8 cellular contexts compared by ENCODE assay signal in genomic region chr5:126852104-126852531, GRCh38.
DNase-seq lines count a peak whose midpoint lies in the region; ATAC-seq and TF ChIP-seq lines count a peak whose summit lies in the region.

No MANE protein-coding gene starts in this region.

- peak in 1 of 2 donors; percentile 21 for DNase-seq in activated T-cell treated with anti-CD3 and anti-CD28 coated beads, Interleukin-2, amount 50 U/mL, for 72 hours
- DNase-seq in activated T-cell treated with anti-CD3 and anti-CD28 coated beads, Interleukin-2, amount 50 U/mL, for 48 hours = no peak
- DNase-seq in coronary artery (ENCODE audit: low spot score) (no peak), spleen (no peak), foreskin keratinocyte (no peak), HUDEP-2 (lab: John Stamatoyannopoulos, UW; ENCODE audit: unreplicated experiment in 76 of 76) (no peak)
- DNase-seq in stimulated activated CD4-positive, alpha-beta T cell treated with anti-CD3 and anti-CD28 coated beads, Interleukin-1b, Interleukin-23, amount 100 ng/mL, for 48 hours = no peak

- H3K36me3 Mint-ChIP-seq in activated T-cell treated with anti-CD3 and anti-CD28 coated beads, Interleukin-2, amount 50 U/mL, for 72 hours (ENCODE audit: insufficient read depth in 2 of 2) = peaks cover 9 to 22% of the 10 kb centered on the region in 2 donors

- WGBS in spleen, 5 donors = 32 to 54% (median 47%) methylated on average over 3 of the region's 3 CpGs

- intact Hi-C loops in spleen (cut with DNase I; ENCODE audit: low total_unique reads) = no loop called here

- no peaks in the 10 kb centered on the region for H3K9me3 ChIP-seq in spleen

- H3K4me3 ChIP-seq in coronary artery (peak overlapping the region; percentile 3), spleen (peak overlapping the region in 1 of 8 donors; percentile 11)

- H3K4me3 Mint-ChIP-seq in activated T-cell treated with anti-CD3 and anti-CD28 coated beads, Interleukin-2, amount 50 U/mL, for 72 hours = peak overlapping the region; percentile 78 to 84

- H3K9me3 Mint-ChIP-seq in activated T-cell treated with anti-CD3 and anti-CD28 coated beads, Interleukin-2, amount 50 U/mL, for 72 hours = peaks cover 0 to 2% of the 10 kb centered on the region in 2 donors

- no peaks in the 10 kb centered on the region for H3K36me3 ChIP-seq in spleen

- no peaks in the 10 kb centered on the region for H3K27me3 Mint-ChIP-seq in activated T-cell treated with anti-CD3 and anti-CD28 coated beads, Interleukin-2, amount 50 U/mL, for 72 hours (ENCODE audit: low read depth)

- TF ChIP-seq POLR2A in spleen (IDR thresholded peaks at IDR 0.05) = no peak

- H3K27ac Mint-ChIP-seq in activated T-cell treated with anti-CD3 and anti-CD28 coated beads, Interleukin-2, amount 50 U/mL, for 72 hours = peak overlapping the region; percentile 76

- H3K4me1 ChIP-seq in spleen (peaks cover 0 to 70% (median 47%) of the 10 kb centered on the region in 6 donors), foreskin keratinocyte (no peaks in the 10 kb centered on the region)

- H3K27ac ChIP-seq in coronary artery (peak overlapping the region in 1 of 2 donors; percentile 76), spleen (peak overlapping the region in 7 of 8 donors; percentile 21 to 75 (median 59)), foreskin keratinocyte (no peak overlapping the region)

- peaks cover 49% of the 10 kb centered on the region for H3K4me1 Mint-ChIP-seq in activated T-cell treated with anti-CD3 and anti-CD28 coated beads, Interleukin-2, amount 50 U/mL, for 72 hours (ENCODE audit: low read depth)

- peak; percentile 52 to 62 for ATAC-seq in activated T-cell treated with anti-CD3 and anti-CD28 coated beads, Interleukin-2, amount 50 U/mL, for 72 hours (replicated peaks in 1 of 2)
- ATAC-seq in HG03135 (IDR thresholded peaks at IDR 0.05; ENCODE audit: unreplicated experiment) = peak; percentile 80
- ATAC-seq in foreskin keratinocyte = no peak

- TF ChIP-seq CTCF in coronary artery (IDR thresholded peaks at IDR 0.05) (no peak), spleen (IDR thresholded peaks at IDR 0.05 in 8 of 11, conservative IDR thresholded peaks at IDR 0.05 in 3 of 11) (no peak), foreskin keratinocyte (conservative IDR thresholded peaks at IDR 0.05) (no peak)

- H3K27me3 ChIP-seq in spleen (replicated peaks in 1 of 7) (no peaks in the 10 kb centered on the region), foreskin keratinocyte (no peaks in the 10 kb centered on the region)
